In genomic region chr6:161498359-161498758, GRCh38 we compare ENCODE assay signal across 8 cellular contexts.
DNase-seq lines count a peak whose midpoint lies in the region; ATAC-seq, FAIRE-seq and TF ChIP-seq lines count a peak whose summit lies in the region.

No MANE protein-coding gene starts in this region.

- no peak overlapping the region for H2BK15ac ChIP-seq in H1 (ENCODE audit: low read length)

- no peak overlapping the region for H3K23ac ChIP-seq in H1 (ENCODE audit: insufficient read length)

- no peak for TF ChIP-seq EP300 in H1 (IDR thresholded peaks at IDR 0.05; ENCODE audit: borderline replicate concordance in 1 of 2, low read depth in 2 of 2, low read length in 2 of 2)

- ATAC-seq in GM21786 (IDR thresholded peaks at IDR 0.05; ENCODE audit: unreplicated experiment) (peak; percentile 60), psoas muscle (peak; percentile 91 to 96 (median 92)), HG03460 (IDR thresholded peaks at IDR 0.05; ENCODE audit: unreplicated experiment) (no peak)

- H3K14ac ChIP-seq in H1 (ENCODE audit: insufficient read length), result no peak overlapping the region

- H2AK5ac ChIP-seq in H1 (ENCODE audit: low read depth, low read length), result no peak overlapping the region

- TF ChIP-seq RAD21 in H1 (IDR thresholded peaks at IDR 0.05 in 1 of 2, conservative IDR thresholded peaks at IDR 0.05 in 1 of 2; ENCODE audit: low read depth in 2 of 2, low read length in 2 of 2), result peak; percentile 81 to 82

- peak; percentile 68 to 78 (median 72) for TF ChIP-seq CTCF in H1 (IDR thresholded peaks at IDR 0.05; ENCODE audit: control extremely low read depth in 1 of 3, insufficient read depth in 1 of 3, low read depth in 1 of 3, low read length in 3 of 3)
- TF ChIP-seq CTCF in psoas muscle (IDR thresholded peaks at IDR 0.05), result peak; percentile 60

- H2BK5ac ChIP-seq in H1 (ENCODE audit: low read depth, low read length), result no peak overlapping the region

- no peak overlapping the region for H3K56ac ChIP-seq in H1 (replicated peaks; ENCODE audit: insufficient read length, low read depth, low read length)

- H3K27me3 ChIP-seq in H1 (replicated peaks in 1 of 4; ENCODE audit: control insufficient read depth in 3 of 4, extremely low read depth in 1 of 4, insufficient read depth in 3 of 4, low read length in 3 of 4) (no peaks in the 10 kb centered on the region), psoas muscle (ENCODE audit: insufficient read depth in 3 of 3, low read length in 2 of 3) (no peaks in the 10 kb centered on the region)

- H2BK12ac ChIP-seq in H1 (ENCODE audit: low read depth, low read length), result no peak overlapping the region

- intact Hi-C loops in psoas muscle (cut with DNase I), result loop anchor here (2.0 to 10.0 kb wide), 5 partner anchors 81 to 564 kb away; no protein-coding TSS in a partner anchor

- H3K27ac ChIP-seq in H1 (ENCODE audit: low read depth, low read length) (no peak overlapping the region), psoas muscle (peak overlapping the region; percentile 3)

- no peak for TF ChIP-seq POLR2A in H1 (IDR thresholded peaks at IDR 0.05; ENCODE audit: control extremely low read depth in 1 of 2, low read depth in 2 of 2, low read length in 2 of 2)

- H2AFZ ChIP-seq in H1 (ENCODE audit: low read length), result no peak overlapping the region

- H3K4me3 ChIP-seq in H1 (ENCODE audit: extremely low read depth in 1 of 4, insufficient read depth in 2 of 4, low read depth in 3 of 4, low read length in 4 of 4) (no peak overlapping the region), psoas muscle (no peak overlapping the region)

- DNase-seq in NCI-H2171 (lab: John Stamatoyannopoulos, UW), result peak; percentile 15
- peak; percentile 51 to 60 for DNase-seq in H1 (ENCODE audit: low read depth in 1 of 2, low spot score in 2 of 2)
- peak in 1 of 2 donors; percentile 58 for DNase-seq in psoas muscle
- no peak for DNase-seq in amniotic stem cell (lab: John Stamatoyannopoulos, UW)
- no peak for DNase-seq in NCI-H187 (lab: John Stamatoyannopoulos, UW)
- DNase-seq in SIG-M5 treated with dmso at 0.1 percent for 504 hours (lab: John Stamatoyannopoulos, UW; ENCODE audit: unreplicated experiment), result no peak

- no peak overlapping the region for H2BK120ac ChIP-seq in H1 (replicated peaks; ENCODE audit: low read depth, low read length)

- H4K8ac ChIP-seq in H1 (ENCODE audit: extremely low read depth, insufficient read depth, low read length), result no peak overlapping the region

- CTCF ChIA-PET in H1 (lab: Charles Lee; ENCODE audit: partially characterized antibody), result interaction anchor here (0.6 to 2.2 kb wide), 37 partner anchors 12 to 284 kb away, joined by 3 to 29 read pairs (median 4); no protein-coding TSS in a partner anchor

- H3K23me2 ChIP-seq in H1 (ENCODE audit: low read depth, low read length), result no peaks in the 10 kb centered on the region

- 36% methylated on average over 7 of the region's 7 CpGs; no CpG with 5 or more reads in 1 of the 2 experiments for WGBS in H1 (ENCODE audit: extremely low coverage in 1 of 2, insufficient coverage in 1 of 2, insufficient read length in 1 of 2, insufficient replicate concordance in 2 of 2, low coverage in 1 of 2, low lambda C conversion rate in 2 of 2, missing lambda C conversion rate in 1 of 2), 2 experiments
- 24 to 31% (median 28%) methylated on average over 7 of the region's 7 CpGs for WGBS in psoas muscle, 3 donors

- H3K79me2 ChIP-seq in H1 (ENCODE audit: control insufficient read depth in 1 of 2, insufficient read depth in 2 of 2, low read length in 2 of 2), result no peaks in the 10 kb centered on the region

- H2BK20ac ChIP-seq in H1 (ENCODE audit: low read length), result no peak overlapping the region

- no peak overlapping the region for H3K9ac ChIP-seq in H1 (replicated peaks in 1 of 4; ENCODE audit: extremely low read depth in 1 of 4, low read depth in 3 of 4, low read length in 3 of 4)

- no peaks in the 10 kb centered on the region for H4K20me1 ChIP-seq in H1 (replicated peaks in 1 of 2; ENCODE audit: control insufficient read depth in 1 of 2, insufficient read depth in 2 of 2, low read length in 2 of 2)

- no peak overlapping the region for H4K5ac ChIP-seq in H1 (ENCODE audit: insufficient read length, low read depth, low read length)

- no peaks in the 10 kb centered on the region for H3K4me1 ChIP-seq in H1 (replicated peaks in 1 of 4; ENCODE audit: control insufficient read depth in 3 of 4, insufficient read depth in 4 of 4, low read length in 3 of 4)
- peaks cover 10% of the 10 kb centered on the region for H3K4me1 ChIP-seq in psoas muscle

- H3K4me2 ChIP-seq in H1 (ENCODE audit: insufficient read depth in 1 of 2, low read depth in 2 of 2, low read length in 2 of 2), result no peak overlapping the region

- no peaks in the 10 kb centered on the region for H3K36me3 ChIP-seq in H1 (ENCODE audit: control insufficient read depth in 2 of 4, insufficient read depth in 4 of 4, low read length in 3 of 4)
- no peaks in the 10 kb centered on the region for H3K36me3 ChIP-seq in psoas muscle (ENCODE audit: insufficient read depth in 1 of 2, low read depth in 1 of 2)

- H3K9me3 ChIP-seq in H1 (ENCODE audit: insufficient read depth in 2 of 2, low read depth in 1 of 2, low read length in 1 of 2), result no peaks in the 10 kb centered on the region
- H3K9me3 ChIP-seq in psoas muscle, result no peaks in the 10 kb centered on the region

- no peak overlapping the region for H3K18ac ChIP-seq in H1 (ENCODE audit: extremely low read depth, low read length)

- H3K79me1 ChIP-seq in H1 (ENCODE audit: low read depth, low read length), result no peaks in the 10 kb centered on the region

- peak; percentile 98 for FAIRE-seq in H1 (lab: Jason Lieb, UNC)

- no peak overlapping the region for H3K4ac ChIP-seq in H1 (replicated peaks; ENCODE audit: insufficient read length, low read depth, low read length)

- POLR2A ChIA-PET in H1 (lab: Charles Lee; ENCODE audit: partially characterized antibody), result no interaction called here

- H4K91ac ChIP-seq in H1 (replicated peaks; ENCODE audit: insufficient read length, low read length), result no peak overlapping the region

TF ChIP-seq in H1, 55 proteins besides CTCF, POLR2A, EP300 and RAD21 (continues in another document):
- TF ChIP-seq SRF (IDR thresholded peaks at IDR 0.05; ENCODE audit: low read depth, low read length), result no peak
- TF ChIP-seq CHD1 (IDR thresholded peaks at IDR 0.05; ENCODE audit: low read depth, low read length), result no peak
- TF ChIP-seq RFX5 (IDR thresholded peaks at IDR 0.05; ENCODE audit: borderline replicate concordance, low read depth, low read length), result no peak
- no peak for TF ChIP-seq NANOG (IDR thresholded peaks at IDR 0.05; ENCODE audit: insufficient read depth, low read depth, low read length, poor library complexity, severe bottlenecking)
- TF ChIP-seq KDM1A (IDR thresholded peaks at IDR 0.05; ENCODE audit: borderline replicate concordance, low read length), result no peak
- no peak for TF ChIP-seq SIX5 (IDR thresholded peaks at IDR 0.05; ENCODE audit: low read depth, low read length)
- no peak for TF ChIP-seq JUND (IDR thresholded peaks at IDR 0.05; ENCODE audit: low read length)
- no peak for TF ChIP-seq EGR1 (IDR thresholded peaks at IDR 0.05; ENCODE audit: borderline replicate concordance, low read depth, low read length)
- no peak for TF ChIP-seq JUN (IDR thresholded peaks at IDR 0.05; ENCODE audit: low read depth, low read length)
- no peak for TF ChIP-seq CBX8 (IDR thresholded peaks at IDR 0.05; ENCODE audit: borderline replicate concordance, low read depth, low read length)
- no peak for TF ChIP-seq SAP30 (IDR thresholded peaks at IDR 0.05; ENCODE audit: insufficient read depth, insufficient replicate concordance, low read length)
- TF ChIP-seq CHD2 (IDR thresholded peaks at IDR 0.05; ENCODE audit: low read length), result no peak
- no peak for TF ChIP-seq TEAD4 (IDR thresholded peaks at IDR 0.05; ENCODE audit: low read depth, low read length)
- no peak for TF ChIP-seq PHF8 (conservative IDR thresholded peaks at IDR 0.05; ENCODE audit: low read depth, low read length)
- TF ChIP-seq ATF2 (IDR thresholded peaks at IDR 0.05; ENCODE audit: low read length), result 0 out of 2 replicates have a peak, but pooled peaks have one; percentile 23
- no peak for TF ChIP-seq TCF12 (IDR thresholded peaks at IDR 0.05; ENCODE audit: low read depth, low read length)
- no peak for TF ChIP-seq POU5F1 (IDR thresholded peaks at IDR 0.05; ENCODE audit: low read depth, low read length)
- TF ChIP-seq ASH2L (IDR thresholded peaks at IDR 0.05; ENCODE audit: low read length), result no peak
- TF ChIP-seq ATF3 (IDR thresholded peaks at IDR 0.05; ENCODE audit: insufficient read depth, low read depth, low read length), result no peak
- TF ChIP-seq CBX5 (IDR thresholded peaks at IDR 0.05; ENCODE audit: low read depth, low read length), result no peak
- no peak for TF ChIP-seq GTF2F1 (IDR thresholded peaks at IDR 0.05; ENCODE audit: borderline replicate concordance, low read depth, low read length)
- TF ChIP-seq KDM4A (IDR thresholded peaks at IDR 0.05; ENCODE audit: low read depth, low read length, severe bottlenecking), result no peak
- no peak for TF ChIP-seq SUZ12 (IDR thresholded peaks at IDR 0.05; ENCODE audit: low read length)
- no peak for TF ChIP-seq TAF7 (optimal IDR thresholded peaks at IDR 0.05; ENCODE audit: borderline replicate concordance, low read depth, low read length)
- no peak for TF ChIP-seq TBP (IDR thresholded peaks at IDR 0.05; ENCODE audit: low read depth, low read length)
- TF ChIP-seq SIRT6 (IDR thresholded peaks at IDR 0.05; ENCODE audit: low read length), result no peak
- TF ChIP-seq BRCA1 (IDR thresholded peaks at IDR 0.05; ENCODE audit: low read depth, low read length), result no peak
- TF ChIP-seq RNF2 (IDR thresholded peaks at IDR 0.05; ENCODE audit: borderline replicate concordance, low read depth, low read length, missing control alignments, poor library complexity, severe bottlenecking), result no peak

Comparison
In these comparisons a context has a peak if more than half of its experiments do, and no peak if none do; other contexts are left out.
1. DNase-seq: peak in NCI-H2171 (single experiment) and H1 (2 of 2); none in amniotic stem cell (single experiment), NCI-H187 (0 of 2) and SIG-M5 treated with dmso at 0.1 percent for 504 hours (single experiment).